27 cellular contexts compared by ENCODE assay signal in genomic region chr12:39448038-39448437, GRCh38.
"Had no signal": no experiment of that assay in that cellular context is flagged by ENCODE, and none has a peak within 500 bp of the region (broad histone marks: within the 10 kb centered on the region; RNA-seq: fewer than 3 reads in every experiment).

No MANE protein-coding gene starts in this region.

- H3K4me3 Mint-ChIP-seq: stimulated activated effector memory CD8-positive, alpha-beta T cell treated with anti-CD3 and anti-CD28 coated beads, Interleukin-12 subunit alpha, Interleukin-12 subunit beta, amount 100 ng/mL, for 72 hours; stimulated activated memory B cell treated with anti-CD40 and anti-IgM and Interleukin-4, amounts not matched to agents 10 μg/mL and 1 μg/mL and 100 μg/mL, for 72 hours; stimulated activated naive B cell treated with anti-CD40 and anti-IgM and Interleukin-4, amounts not matched to agents 10 μg/mL and 1 μg/mL and 100 μg/mL, for 72 hours; stimulated activated naive CD8-positive, alpha-beta T cell treated with anti-CD3 and anti-CD28 coated beads, Interleukin-15, amount 100 ng/mL, for 72 hours; stimulated activated naive CD8-positive, alpha-beta T cell treated with anti-CD3 and anti-CD28 coated beads, Interleukin-15, Interleukin-2, amounts not matched to agents 100 ng/mL and 50 ng/mL, for 24 hours; type B pancreatic cell had no signal

- H3K36me3 ChIP-seq: stomach, suprapubic skin, thoracic aorta, thyroid gland, tibial artery, tibial nerve, transverse colon, upper lobe of left lung, upper lobe of right lung, uterus, vagina had no signal

- H3K27ac ChIP-seq: stomach, suprapubic skin, testis, thoracic aorta, thyroid gland, tibial artery, tibial nerve, transverse colon, upper lobe of left lung, upper lobe of right lung, uterus, vagina had no signal

- H3K27me3 ChIP-seq: stomach, suprapubic skin, testis, thyroid gland, tibial artery, tibial nerve, transverse colon, upper lobe of right lung, uterus, vagina had no signal

- H3K4me1 ChIP-seq: upper lobe of right lung, uterus had no signal

- ATAC-seq: stimulated activated effector memory CD8-positive, alpha-beta T cell treated with anti-CD3 and anti-CD28 coated beads, Interleukin-12 subunit alpha, Interleukin-12 subunit beta, amount 100 ng/mL, for 72 hours; stimulated activated memory B cell treated with anti-CD40 and anti-IgM and Interleukin-4, amounts not matched to agents 10 μg/mL and 1 μg/mL and 100 μg/mL, for 72 hours; stimulated activated naive B cell treated with anti-CD40 and anti-IgM and Interleukin-4, amounts not matched to agents 10 μg/mL and 1 μg/mL and 100 μg/mL, for 72 hours; stimulated activated naive CD8-positive, alpha-beta T cell treated with anti-CD3 and anti-CD28 coated beads, Interleukin-15, amount 100 ng/mL, for 72 hours; stimulated activated naive CD8-positive, alpha-beta T cell treated with anti-CD3 and anti-CD28 coated beads, Interleukin-15, Interleukin-2, amounts not matched to agents 100 U/mL and 50 U/mL, for 24 hours; upper lobe of right lung had no signal

- H3K36me3 Mint-ChIP-seq: stimulated activated memory B cell treated with anti-CD40 and anti-IgM and Interleukin-4, amounts not matched to agents 10 μg/mL and 1 μg/mL and 100 μg/mL, for 72 hours; stimulated activated naive B cell treated with anti-CD40 and anti-IgM and Interleukin-4, amounts not matched to agents 10 μg/mL and 1 μg/mL and 100 μg/mL, for 72 hours; type B pancreatic cell had no signal

- DNase-seq: stimulated activated CD4-positive, alpha-beta T cell treated with anti-CD3 and anti-CD28 coated beads, Interleukin-2, amount 100 ng/mL, for 48 hours; stimulated activated CD4-positive, alpha-beta T cell treated with anti-CD3 and anti-CD28 coated beads, Interleukin-4, amount 100 ng/mL, for 1 hour; stimulated activated CD4-positive, alpha-beta T cell treated with anti-CD3 and anti-CD28 coated beads, Interleukin-4, amount 100 ng/mL, for 24 hours; stimulated activated CD4-positive, alpha-beta T cell treated with anti-CD3 and anti-CD28 coated beads, Interleukin-4, amount 100 ng/mL, for 4 hours; stimulated activated CD8-positive, alpha-beta memory T cell treated with anti-CD3 and anti-CD28 coated beads, Interleukin-4, amount 100 ng/mL, for 48 hours; stimulated activated naive B cell treated with anti-CD40 and anti-IgM and Interleukin-4, amounts not matched to agents 10 μg/mL and 1 μg/mL and 100 μg/mL, for 72 hours; stimulated activated naive CD4-positive, alpha-beta T cell; stimulated activated naive CD4-positive, alpha-beta T cell treated with Interleukin-2 at 50 U/mL for 16 hours; stimulated activated naive CD8-positive, alpha-beta T cell treated with anti-CD3 and anti-CD28 coated beads, Interleukin-15, amount 100 ng/mL, for 72 hours; stimulated activated naive CD8-positive, alpha-beta T cell treated with anti-CD3 and anti-CD28 coated beads, Interleukin-15, Interleukin-2, amounts not matched to agents 100 U/mL and 50 U/mL, for 24 hours; stomach; testis; thyroid gland; tibial artery; transverse colon; upper lobe of left lung; upper lobe of right lung; uterus had no signal

- H3K27ac Mint-ChIP-seq: stimulated activated effector memory CD8-positive, alpha-beta T cell treated with anti-CD3 and anti-CD28 coated beads, Interleukin-12 subunit alpha, Interleukin-12 subunit beta, amount 100 ng/mL, for 72 hours; stimulated activated memory B cell treated with anti-CD40 and anti-IgM and Interleukin-4, amounts not matched to agents 10 μg/mL and 1 μg/mL and 100 μg/mL, for 72 hours; stimulated activated naive B cell treated with anti-CD40 and anti-IgM and Interleukin-4, amounts not matched to agents 10 μg/mL and 1 μg/mL and 100 μg/mL, for 72 hours; stimulated activated naive CD8-positive, alpha-beta T cell treated with anti-CD3 and anti-CD28 coated beads, Interleukin-15, amount 100 ng/mL, for 72 hours; stimulated activated naive CD8-positive, alpha-beta T cell treated with anti-CD3 and anti-CD28 coated beads, Interleukin-15, Interleukin-2, amounts not matched to agents 100 ng/mL and 50 ng/mL, for 24 hours; type B pancreatic cell had no signal

- H3K9me3 Mint-ChIP-seq: stimulated activated effector memory CD8-positive, alpha-beta T cell treated with anti-CD3 and anti-CD28 coated beads, Interleukin-12 subunit alpha, Interleukin-12 subunit beta, amount 100 ng/mL, for 72 hours; stimulated activated memory B cell treated with anti-CD40 and anti-IgM and Interleukin-4, amounts not matched to agents 10 μg/mL and 1 μg/mL and 100 μg/mL, for 72 hours; stimulated activated naive B cell treated with anti-CD40 and anti-IgM and Interleukin-4, amounts not matched to agents 10 μg/mL and 1 μg/mL and 100 μg/mL, for 72 hours; stimulated activated naive CD8-positive, alpha-beta T cell treated with anti-CD3 and anti-CD28 coated beads, Interleukin-15, amount 100 ng/mL, for 72 hours; stimulated activated naive CD8-positive, alpha-beta T cell treated with anti-CD3 and anti-CD28 coated beads, Interleukin-15, Interleukin-2, amounts not matched to agents 100 ng/mL and 50 ng/mL, for 24 hours; type B pancreatic cell had no signal

- H3K4me3 ChIP-seq: stomach, suprapubic skin, testis, thoracic aorta, thyroid gland, tibial artery, tibial nerve, transverse colon, upper lobe of left lung, upper lobe of right lung, uterus, vagina had no signal

- H3K9me3 ChIP-seq: stomach, suprapubic skin, testis, thoracic aorta, thyroid gland, tibial artery, tibial nerve, transverse colon, upper lobe of left lung, upper lobe of right lung, uterus, vagina had no signal

- FAIRE-seq: urothelium cell line had no signal

- H3K27me3 Mint-ChIP-seq: type B pancreatic cell had no signal
